Comparison of ENCODE assay signal across 8 cellular contexts in the genomic region with DNA sequence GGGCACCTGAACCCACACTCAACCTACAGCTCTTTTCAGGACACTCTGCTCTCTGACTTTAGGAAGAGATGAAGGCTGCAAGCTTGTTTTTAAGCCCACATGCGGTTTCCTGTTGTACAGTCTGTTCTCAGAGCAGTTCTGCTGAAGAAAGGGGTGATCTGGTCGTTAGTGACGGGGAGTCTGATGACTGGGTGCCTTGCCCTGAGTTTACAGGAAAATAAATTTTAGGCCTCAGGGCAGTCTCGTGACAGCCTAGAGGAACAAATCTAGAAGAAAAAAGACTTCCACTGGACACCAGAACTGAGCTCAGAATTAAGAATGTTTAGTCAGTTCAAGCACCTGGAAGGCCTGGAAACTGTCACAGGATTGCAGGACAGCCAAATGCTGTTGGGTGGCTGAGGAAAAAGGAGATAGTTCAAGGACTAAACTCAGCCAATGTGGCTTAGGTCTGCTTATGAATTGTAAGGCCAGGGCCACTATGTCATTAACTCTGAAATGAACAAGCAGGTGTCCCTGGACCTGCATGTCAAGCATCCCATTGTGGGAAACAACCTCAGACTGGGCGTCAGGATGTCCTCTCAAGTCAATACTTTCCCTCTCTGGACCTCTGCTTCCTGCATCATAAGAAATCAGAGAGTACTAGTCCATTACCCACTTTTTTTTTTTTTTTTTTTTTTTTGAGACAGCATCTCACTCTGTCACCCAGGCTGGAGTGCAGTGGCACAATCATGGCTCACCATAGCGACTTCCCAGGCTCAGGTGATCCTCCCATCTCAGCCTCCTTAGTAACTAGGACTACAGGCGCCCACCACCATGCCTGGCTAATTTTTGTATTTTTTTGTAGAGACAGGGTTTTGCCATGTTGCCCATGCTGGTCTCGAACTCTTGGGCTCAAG. TPM values are rescaled to one million over a fixed set of nuclear protein-coding genes. Genes with fewer than 3 reads are reported as not detected.
DNase-seq lines count a peak whose midpoint lies in the region; ATAC-seq, FAIRE-seq and TF ChIP-seq lines count a peak whose summit lies in the region.

No MANE protein-coding gene starts in this region.

- TF ChIP-seq POLR2A in esophagus squamous epithelium (IDR thresholded peaks at IDR 0.05) (peak in 2 of 4 donors; percentile 18 to 56), H54 (IDR thresholded peaks at IDR 0.05; ENCODE audit: low read depth, low read length) (no peak)

- no peaks in the 10 kb centered on the region for H3K27me3 ChIP-seq in esophagus squamous epithelium

- peaks cover 23 to 70% (median 41%) of the 10 kb centered on the region in 3 donors for H3K4me1 ChIP-seq in esophagus squamous epithelium

- no peaks in the 10 kb centered on the region for H3K9me3 ChIP-seq in esophagus squamous epithelium

- ATAC-seq in HG03280 (IDR thresholded peaks at IDR 0.05; ENCODE audit: unreplicated experiment): no peak

- H3K27ac ChIP-seq in esophagus squamous epithelium: peak overlapping the region; percentile 90 to 99 (median 97)

- no peak for TF ChIP-seq CTCF in esophagus squamous epithelium (IDR thresholded peaks at IDR 0.05)

- H3K36me3 ChIP-seq in esophagus squamous epithelium: peaks cover 13 to 81% (median 25%) of the 10 kb centered on the region in 3 donors

- peak; percentile 42 for DNase-seq in KG1 (lab: John Stamatoyannopoulos, UW)
- DNase-seq in activated CD8-positive, alpha-beta memory T cell treated with anti-CD3 and anti-CD28 coated beads, Interleukin-2, amount 50 U/mL, for 4 hours: peak; percentile 55
- peak; percentile 24 for DNase-seq in esophagus squamous epithelium (lab: John Stamatoyannopoulos, UW)
- peak; percentile 58 for DNase-seq in stimulated activated CD8-positive, alpha-beta memory T cell treated with anti-CD3 and anti-CD28 coated beads, Interleukin-4, amount 100 ng/mL, for 48 hours
- no peak for DNase-seq in NCI-H2107 (lab: John Stamatoyannopoulos, UW)
- DNase-seq in NCI-H1417 treated with DMSO at 0.1 percent for 48 hours (lab: John Stamatoyannopoulos, UW): no peak
- DNase-seq in H54 (ENCODE audit: insufficient read length, low spot score): no peak

- 62 to 68% methylated on average over 6 to 8 of the region's 8 CpGs for WGBS in esophagus squamous epithelium, 2 donors

- FAIRE-seq in H54 (lab: Jason Lieb, UNC): no peak

- no peak overlapping the region for H3K4me3 ChIP-seq in esophagus squamous epithelium

- intact Hi-C loops in esophagus squamous epithelium (cut with DNase I): no loop called here

RNA-seq across cellular contexts. Expression of gene PIK3IP1, which starts 5.7 kb away (rescaled TPM):
- total RNA-seq in esophagus squamous epithelium: 10 to 100 TPM in 3 of 4 donors, 1 to 10 TPM in 1; 7.0 to 53.0 (median 19.2) TPM

RNA-seq across cellular contexts. Expression of gene PATZ1, which starts 59.5 kb away (rescaled TPM):
- total RNA-seq in esophagus squamous epithelium: 10 to 100 TPM in 2 of 4 donors, 1 to 10 TPM in 2; 2.2 to 13.0 (median 7.2) TPM

Comparison
In these comparisons a context has a peak if more than half of its experiments do, and no peak if none do; other contexts are left out.
1. DNase-seq: peak in KG1 (single experiment), activated CD8-positive, alpha-beta memory T cell treated with anti-CD3 and anti-CD28 coated beads, Interleukin-2, amount 50 U/mL, for 4 hours (single experiment), esophagus squamous epithelium (single experiment) and stimulated activated CD8-positive, alpha-beta memory T cell treated with anti-CD3 and anti-CD28 coated beads, Interleukin-4, amount 100 ng/mL, for 48 hours (single experiment); none in NCI-H2107 (single experiment), NCI-H1417 treated with DMSO at 0.1 percent for 48 hours (single experiment) and H54 (single experiment).